In genomic region chr12:30888241-30888640, GRCh38 we compare ENCODE assay signal across 27 cellular contexts.
"Had no signal": no experiment of that assay in that cellular context is flagged by ENCODE, and none has a peak within 500 bp of the region (broad histone marks: within the 10 kb centered on the region; RNA-seq: fewer than 3 reads in every experiment).

No MANE protein-coding gene starts in this region.

- H3K4me3 ChIP-seq: stomach, suprapubic skin, testis, thoracic aorta, thyroid gland, tibial artery, tibial nerve, transverse colon, upper lobe of left lung, upper lobe of right lung, uterus, vagina had no signal

- FAIRE-seq: urothelium cell line had no signal

- H3K27me3 ChIP-seq: stomach, suprapubic skin, testis, thyroid gland, tibial artery, tibial nerve, transverse colon, upper lobe of left lung, upper lobe of right lung, uterus, vagina had no signal

- H3K27ac ChIP-seq: stomach, suprapubic skin, testis, thoracic aorta, thyroid gland, tibial artery, tibial nerve, transverse colon, upper lobe of left lung, upper lobe of right lung, uterus, vagina had no signal

- DNase-seq: stimulated activated CD4-positive, alpha-beta T cell treated with anti-CD3 and anti-CD28 coated beads, Interleukin-2, amount 100 ng/mL, for 48 hours; stimulated activated CD4-positive, alpha-beta T cell treated with anti-CD3 and anti-CD28 coated beads, Interleukin-4, amount 100 ng/mL, for 1 hour; stimulated activated CD4-positive, alpha-beta T cell treated with anti-CD3 and anti-CD28 coated beads, Interleukin-4, amount 100 ng/mL, for 24 hours; stimulated activated CD4-positive, alpha-beta T cell treated with anti-CD3 and anti-CD28 coated beads, Interleukin-4, amount 100 ng/mL, for 4 hours; stimulated activated CD8-positive, alpha-beta memory T cell treated with anti-CD3 and anti-CD28 coated beads, Interleukin-4, amount 100 ng/mL, for 48 hours; stimulated activated naive B cell treated with anti-CD40 and anti-IgM and Interleukin-4, amounts not matched to agents 10 μg/mL and 1 μg/mL and 100 μg/mL, for 72 hours; stimulated activated naive CD4-positive, alpha-beta T cell; stimulated activated naive CD4-positive, alpha-beta T cell treated with Interleukin-2 at 50 U/mL for 16 hours; stimulated activated naive CD8-positive, alpha-beta T cell treated with anti-CD3 and anti-CD28 coated beads, Interleukin-15, amount 100 ng/mL, for 72 hours; stimulated activated naive CD8-positive, alpha-beta T cell treated with anti-CD3 and anti-CD28 coated beads, Interleukin-15, Interleukin-2, amounts not matched to agents 100 U/mL and 50 U/mL, for 24 hours; stomach; substantia nigra; testis; thyroid gland; tibial artery; transverse colon; trophoblast cell; upper lobe of left lung; upper lobe of right lung; uterus had no signal

- H3K4me1 ChIP-seq: stomach, suprapubic skin, testis, thyroid gland, tibial artery, tibial nerve, transverse colon, upper lobe of left lung, upper lobe of right lung, uterus, vagina had no signal

- H3K9me3 ChIP-seq: testis, thyroid gland, uterus had no signal

- H3K36me3 ChIP-seq: stomach, suprapubic skin, thoracic aorta, thyroid gland, tibial artery, tibial nerve, transverse colon, upper lobe of left lung, upper lobe of right lung, uterus, vagina had no signal

- ATAC-seq: stimulated activated effector memory CD8-positive, alpha-beta T cell treated with anti-CD3 and anti-CD28 coated beads, Interleukin-12 subunit alpha, Interleukin-12 subunit beta, amount 100 ng/mL, for 72 hours; stimulated activated memory B cell treated with anti-CD40 and anti-IgM and Interleukin-4, amounts not matched to agents 10 μg/mL and 1 μg/mL and 100 μg/mL, for 72 hours; stimulated activated naive B cell treated with anti-CD40 and anti-IgM and Interleukin-4, amounts not matched to agents 10 μg/mL and 1 μg/mL and 100 μg/mL, for 72 hours; stimulated activated naive CD8-positive, alpha-beta T cell treated with anti-CD3 and anti-CD28 coated beads, Interleukin-15, amount 100 ng/mL, for 72 hours; stimulated activated naive CD8-positive, alpha-beta T cell treated with anti-CD3 and anti-CD28 coated beads, Interleukin-15, Interleukin-2, amounts not matched to agents 100 U/mL and 50 U/mL, for 24 hours; upper lobe of right lung had no signal
